Comparison of ENCODE assay signal across 27 cellular contexts in genomic region chr3:128568602-128569490, GRCh38.
DNase-seq lines count a peak whose midpoint lies in the region; ATAC-seq and TF ChIP-seq lines count a peak whose summit lies in the region.
"Had no signal": no experiment of that assay in that cellular context is flagged by ENCODE, and none has a peak within 500 bp of the region (broad histone marks: within the 10 kb centered on the region; RNA-seq: fewer than 3 reads in every experiment).

No MANE protein-coding gene starts in this region.

- no peak for TF ChIP-seq CTCF in heart right ventricle (IDR thresholded peaks at IDR 0.05)
- no peak for TF ChIP-seq CTCF in lower lobe of right lung (IDR thresholded peaks at IDR 0.05)
- no peak for TF ChIP-seq CTCF in GM13977 (IDR thresholded peaks at IDR 0.05; ENCODE audit: extremely low read depth, insufficient read depth, missing control alignments)
- no peak for TF ChIP-seq CTCF in prostate gland (IDR thresholded peaks at IDR 0.05)

- H3K9me3 ChIP-seq in heart right ventricle (no peaks in the 10 kb centered on the region), lower lobe of right lung (no peaks in the 10 kb centered on the region), prostate gland (no peaks in the 10 kb centered on the region)
- H3K9me3 ChIP-seq: gastroesophageal sphincter had no signal

- WGBS in heart right ventricle, 2 donors, result 67 to 71% methylated on average over 17 of the region's 17 CpGs
- WGBS in prostate gland, result 89% methylated on average over 17 of the region's 17 CpGs

- no peak for TF ChIP-seq POLR2A in prostate gland (IDR thresholded peaks at IDR 0.05)

- in situ Hi-C loops in GM13977 (cut with MboI; ENCODE audit: low pct_unique_long_range_greater_than_20kb, low sequenced_read_pairs, unreplicated experiment), result no loop called here

- H3K27me3 ChIP-seq in heart right ventricle (peaks cover 0 to 31% (median 8%) of the 10 kb centered on the region in 7 donors), lower lobe of right lung (ENCODE audit: low read depth) (peaks cover 9% of the 10 kb centered on the region), prostate gland (replicated peaks; ENCODE audit: insufficient read depth) (no peaks in the 10 kb centered on the region)

- H3K36me3 ChIP-seq in heart right ventricle (no peaks in the 10 kb centered on the region), lower lobe of right lung (no peaks in the 10 kb centered on the region), prostate gland (no peaks in the 10 kb centered on the region)
- H3K36me3 ChIP-seq: gastroesophageal sphincter had no signal

- H3K4me3 ChIP-seq in heart right ventricle, result no peak overlapping the region
- H3K4me3 ChIP-seq in lower lobe of right lung, result no peak overlapping the region
- no peak overlapping the region for H3K4me3 ChIP-seq in prostate gland
- H3K4me3 ChIP-seq: gastroesophageal sphincter, GM12878, lung had no signal

- ATAC-seq in heart right ventricle, result peak in 6 of 8 donors; percentile 30 to 66 (median 51)
- no peak for ATAC-seq in left cardiac atrium
- ATAC-seq in lower lobe of right lung, result no peak
- no peak for ATAC-seq in HG03342 (IDR thresholded peaks at IDR 0.05; ENCODE audit: unreplicated experiment)
- ATAC-seq: activated CD8-positive, alpha-beta T cell treated with anti-CD3 and anti-CD28 coated beads, Interleukin-2, amount 10 ng/mL, durations not matched to agents 7 days and 5 days; gastroesophageal sphincter; GM12878; sciatic nerve; stimulated activated effector memory CD8-positive, alpha-beta T cell treated with anti-CD3 and anti-CD28 coated beads, Interleukin-12 subunit alpha, Interleukin-12 subunit beta, amount 100 ng/mL, for 72 hours had no signal

- H3K4me1 ChIP-seq in heart right ventricle, result peaks cover 3 to 34% (median 25%) of the 10 kb centered on the region in 9 donors
- peaks cover 16% of the 10 kb centered on the region for H3K4me1 ChIP-seq in lower lobe of right lung
- H3K4me1 ChIP-seq in prostate gland (replicated peaks), result no peaks in the 10 kb centered on the region

- intact Hi-C loops in heart right ventricle (cut with DNase I), result no loop called here
- intact Hi-C loops in left cardiac atrium (cut with DNase I), result no loop called here
- intact Hi-C loops in lower lobe of right lung (cut with DNase I), result no loop called here
- intact Hi-C loops in prostate gland (cut with DNase I), result no loop called here

- no peak for DNase-seq in heart right ventricle
- DNase-seq in left cardiac atrium, result no peak
- peak; percentile 70 for DNase-seq in dermis blood vessel endothelial cell
- DNase-seq in lower lobe of right lung, result no peak
- no peak for DNase-seq in GM13977 (ENCODE audit: low spot score)
- no peak for DNase-seq in prostate gland (ENCODE audit: low spot score)
- no peak for DNase-seq in NOMO-1 treated with DMSO at 0.1 percent for 48 hours (lab: John Stamatoyannopoulos, UW; ENCODE audit: unreplicated experiment)
- DNase-seq: 8988T; activated CD8-positive, alpha-beta T cell treated with anti-CD3 and anti-CD28 coated beads, Interleukin-2, amount 10 ng/mL, durations not matched to agents 7 days and 5 days; activated effector memory CD4-positive, alpha-beta T cell treated with Interleukin-2 at 50 U/mL for 16 hours; CD4-positive, CD25-positive, alpha-beta regulatory T cell; cortex of kidney; hippocampal formation; KG1; MM.1S; NCI-H1417 treated with DMSO at 0.1 percent for 48 hours; NCI-H2081 treated with DMSO at 0.1 percent for 48 hours; NCI-H446; OCI-M1; stimulated activated CD4-positive, alpha-beta T cell treated with anti-CD3 and anti-CD28 coated beads, Interleukin-12 subunit alpha, Interleukin-12 subunit beta, amount 100 ng/mL, for 4 hours; stimulated activated CD4-positive, alpha-beta T cell treated with anti-CD3 and anti-CD28 coated beads, Interleukin-4, amount 100 ng/mL, for 1 hour had no signal

- H3K27ac ChIP-seq in heart right ventricle (peak overlapping the region in 4 of 10 donors; percentile 41 to 56 (median 44)), lower lobe of right lung (peak overlapping the region; percentile 77), prostate gland (no peak overlapping the region)
- H3K27ac ChIP-seq: gastroesophageal sphincter had no signal

Comparison
In these comparisons a context has a peak if more than half of its experiments do, and no peak if none do; other contexts are left out.
1. ATAC-seq: peak in heart right ventricle (6 of 8); none in left cardiac atrium (0 of 2), lower lobe of right lung (0 of 2) and HG03342 (single experiment).